In the genomic region with DNA sequence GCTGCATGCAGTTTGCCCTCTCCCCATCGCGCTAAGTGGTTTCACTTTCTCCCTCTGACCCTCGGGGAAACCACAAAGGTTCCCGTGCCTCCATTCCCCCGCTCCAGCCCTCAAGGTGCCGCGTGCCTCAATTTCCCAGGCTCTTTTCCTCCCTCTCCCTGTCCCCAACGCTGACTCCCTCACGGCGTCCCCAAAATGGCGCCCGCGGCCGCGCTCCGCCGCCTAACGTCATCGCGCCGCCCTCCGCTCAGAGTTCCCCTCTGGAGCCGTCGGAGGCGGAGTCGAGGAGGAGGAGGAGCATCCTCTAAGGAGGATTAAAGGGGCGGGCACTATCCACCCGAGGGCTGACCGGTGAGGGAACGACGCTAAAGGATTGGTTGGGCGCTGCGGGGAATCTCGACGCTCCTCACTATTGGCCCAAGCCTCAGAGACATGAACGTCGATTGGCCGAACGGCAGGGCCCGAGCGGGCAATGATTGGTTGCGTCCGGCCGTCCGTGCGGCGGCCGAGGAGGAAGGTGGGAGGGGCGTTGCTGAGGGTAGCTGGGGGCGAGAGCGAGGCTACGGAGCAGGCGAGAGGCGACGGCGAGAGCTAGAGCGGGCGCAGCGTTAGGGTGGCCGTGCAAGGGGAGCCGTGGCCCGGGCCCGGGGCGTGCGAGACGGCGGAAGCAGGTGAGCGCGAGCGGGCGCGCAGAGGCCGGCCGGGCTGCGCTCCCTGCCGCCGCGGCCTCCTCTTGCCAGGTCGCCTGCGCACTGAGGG, we compare ENCODE assay signal across 8 cellular contexts. TPM values are rescaled to one million over a fixed set of nuclear protein-coding genes. Genes with fewer than 3 reads are reported as not detected.
DNase-seq lines count a peak whose midpoint lies in the region; ATAC-seq lines count a peak whose summit lies in the region.

A gene with protein sequence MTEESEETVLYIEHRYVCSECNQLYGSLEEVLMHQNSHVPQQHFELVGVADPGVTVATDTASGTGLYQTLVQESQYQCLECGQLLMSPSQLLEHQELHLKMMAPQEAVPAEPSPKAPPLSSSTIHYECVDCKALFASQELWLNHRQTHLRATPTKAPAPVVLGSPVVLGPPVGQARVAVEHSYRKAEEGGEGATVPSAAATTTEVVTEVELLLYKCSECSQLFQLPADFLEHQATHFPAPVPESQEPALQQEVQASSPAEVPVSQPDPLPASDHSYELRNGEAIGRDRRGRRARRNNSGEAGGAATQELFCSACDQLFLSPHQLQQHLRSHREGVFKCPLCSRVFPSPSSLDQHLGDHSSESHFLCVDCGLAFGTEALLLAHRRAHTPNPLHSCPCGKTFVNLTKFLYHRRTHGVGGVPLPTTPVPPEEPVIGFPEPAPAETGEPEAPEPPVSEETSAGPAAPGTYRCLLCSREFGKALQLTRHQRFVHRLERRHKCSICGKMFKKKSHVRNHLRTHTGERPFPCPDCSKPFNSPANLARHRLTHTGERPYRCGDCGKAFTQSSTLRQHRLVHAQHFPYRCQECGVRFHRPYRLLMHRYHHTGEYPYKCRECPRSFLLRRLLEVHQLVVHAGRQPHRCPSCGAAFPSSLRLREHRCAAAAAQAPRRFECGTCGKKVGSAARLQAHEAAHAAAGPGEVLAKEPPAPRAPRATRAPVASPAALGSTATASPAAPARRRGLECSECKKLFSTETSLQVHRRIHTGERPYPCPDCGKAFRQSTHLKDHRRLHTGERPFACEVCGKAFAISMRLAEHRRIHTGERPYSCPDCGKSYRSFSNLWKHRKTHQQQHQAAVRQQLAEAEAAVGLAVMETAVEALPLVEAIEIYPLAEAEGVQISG (plus strand): TSS at position 551 of the 759 bp plus-strand sequence. CDS start 2,441 bp downstream, outside the sequence.

- no peaks in the 10 kb centered on the region for H3K9me3 Mint-ChIP-seq in activated naive CD4-positive, alpha-beta T cell treated with anti-CD3 and anti-CD28 coated beads, Interleukin-2, amount 50 U/mL, for 72 hours

- peak; percentile 95 for ATAC-seq in HG02610 (IDR thresholded peaks at IDR 0.05; ENCODE audit: unreplicated experiment)
- peak; percentile 96 to 97 for ATAC-seq in activated naive CD4-positive, alpha-beta T cell treated with anti-CD3 and anti-CD28 coated beads, Interleukin-2, amount 50 U/mL, for 72 hours

- peak; percentile 98 for DNase-seq in NCI-H1092 treated with DMSO at 0.1 percent for 48 hours (lab: John Stamatoyannopoulos, UW)
- peak; percentile 91 for DNase-seq in SKM-1 (lab: John Stamatoyannopoulos, UW; ENCODE audit: unreplicated experiment)
- DNase-seq in activated naive CD4-positive, alpha-beta T cell treated with anti-CD3 and anti-CD28 coated beads, Interleukin-2, amount 50 U/mL, for 72 hours (ENCODE audit: low spot score in 2 of 2), result peak; percentile 97 to 98
- DNase-seq in globus pallidus (ENCODE audit: low spot score), result peak; percentile 99
- peak; percentile 92 to 100 (median 97) for DNase-seq in nucleus accumbens (lab: John Stamatoyannopoulos, UW)

- peaks cover 22 to 33% of the 10 kb centered on the region in 2 donors for H3K36me3 Mint-ChIP-seq in activated naive CD4-positive, alpha-beta T cell treated with anti-CD3 and anti-CD28 coated beads, Interleukin-2, amount 50 U/mL, for 72 hours

- H3K4me3 ChIP-seq in GM08714 (ENCODE audit: low read length), result peak within 1 kb of the TSS; percentile 99

- H3K27ac ChIP-seq in temporal lobe (ENCODE audit: low read depth, low read length), result peak within 1 kb of the TSS; percentile 97

- peak within 1 kb of the TSS; percentile 98 to 99 for H3K27ac Mint-ChIP-seq in activated naive CD4-positive, alpha-beta T cell treated with anti-CD3 and anti-CD28 coated beads, Interleukin-2, amount 50 U/mL, for 72 hours

RNA-seq across cellular contexts. Expression of the gene that starts here (rescaled TPM):
- 10 to 100 TPM; 12.5 to 13.9 TPM for total RNA-seq in activated naive CD4-positive, alpha-beta T cell treated with anti-CD3 and anti-CD28 coated beads, Interleukin-2, amount 50 U/mL, for 72 hours
- total RNA-seq in temporal lobe, result 9.8 TPM

Comparison
In these comparisons a context has a peak if more than half of its experiments do, and no peak if none do; other contexts are left out.
1. Peak in every context shown above with its lines: DNase-seq, ATAC-seq, H3K4me3 ChIP-seq and H3K27ac ChIP-seq.